8 cellular contexts compared by ENCODE assay signal in the genomic region with DNA sequence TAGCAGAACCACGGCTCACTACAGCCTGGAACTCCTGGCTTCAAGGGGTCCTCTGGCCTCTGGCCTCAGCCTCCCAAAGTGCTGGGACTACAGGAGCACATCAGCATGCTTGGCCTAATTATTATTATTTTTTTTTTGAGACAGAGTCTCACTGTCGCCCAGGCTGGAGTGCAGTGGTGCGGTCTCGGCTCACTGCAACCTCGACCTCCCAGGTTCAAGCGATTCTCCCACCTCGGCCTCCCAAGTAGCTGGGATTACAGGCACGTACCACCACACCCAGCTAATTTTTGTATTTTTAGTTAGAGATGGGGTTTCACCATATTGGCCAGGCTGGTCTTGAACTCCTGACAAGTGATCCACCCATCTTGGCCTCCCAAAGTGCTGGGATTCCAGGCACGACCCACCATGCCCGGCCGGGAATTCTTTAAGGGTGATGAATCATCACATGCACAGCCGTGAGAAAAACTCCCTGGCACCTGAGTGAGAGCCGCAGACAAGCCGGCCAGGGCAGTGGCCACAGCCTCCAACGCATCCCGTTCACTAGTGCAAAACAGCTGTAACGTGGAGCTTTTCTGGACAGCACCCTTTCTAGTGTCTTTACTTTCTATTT. TPM values are rescaled to one million over a fixed set of nuclear protein-coding genes. Genes with fewer than 3 reads are reported as not detected.
DNase-seq lines count a peak whose midpoint lies in the region; ATAC-seq, FAIRE-seq and TF ChIP-seq lines count a peak whose summit lies in the region.
"Not testable (repeated sequence)": the region's sequence is repeated elsewhere in the genome, so short reads cannot be mapped to it uniquely, and the experiment has no call there.

No MANE protein-coding gene starts in this region.

- H3K27ac Mint-ChIP-seq in activated CD8-positive, alpha-beta memory T cell treated with anti-CD3 and anti-CD28 coated beads, Interleukin-2, amount 10 ng/mL, durations not matched to agents 7 days and 5 days, result peak overlapping the region; percentile 94
- H3K27ac Mint-ChIP-seq in stimulated activated memory B cell treated with anti-CD40 and anti-IgM and Interleukin-4, amounts not matched to agents 10 μg/mL and 1 μg/mL and 100 μg/mL, for 72 hours, result peak overlapping the region; percentile 44

- intact Hi-C loops in Panc1 (cut with micrococcal nuclease; ENCODE audit: unreplicated experiment); heart right ventricle (cut with DNase I): not testable (repeated sequence)

- H3K27ac ChIP-seq in Panc1 (ENCODE audit: low read length), result peak overlapping the region; percentile 90
- peak overlapping the region in 6 of 10 donors; percentile 34 to 99 (median 96) for H3K27ac ChIP-seq in heart right ventricle
- peak overlapping the region; percentile 98 for H3K27ac ChIP-seq in muscle layer of duodenum (ENCODE audit: low read length)

- in situ Hi-C loops in Panc1 (cut with HindIII; ENCODE audit: low pct_unique_long_range_greater_than_20kb, low sequenced_read_pairs), result not testable (repeated sequence)

- peak overlapping the region; percentile 88 for H3K4me3 Mint-ChIP-seq in activated CD8-positive, alpha-beta memory T cell treated with anti-CD3 and anti-CD28 coated beads, Interleukin-2, amount 10 ng/mL, durations not matched to agents 7 days and 5 days
- H3K4me3 Mint-ChIP-seq in stimulated activated memory B cell treated with anti-CD40 and anti-IgM and Interleukin-4, amounts not matched to agents 10 μg/mL and 1 μg/mL and 100 μg/mL, for 72 hours, result not testable (repeated sequence)

- H3K4me1 ChIP-seq in Panc1 (ENCODE audit: control insufficient read depth, insufficient read depth, low read length), result peaks cover 70% of the 10 kb centered on the region
- H3K4me1 ChIP-seq in heart right ventricle, result peaks cover 33 to 89% (median 84%) of the 10 kb centered on the region in 9 donors
- H3K4me1 ChIP-seq in muscle layer of duodenum (ENCODE audit: control insufficient read depth in 1 of 2, insufficient read depth in 2 of 2, low read length in 2 of 2), result peaks cover 40 to 83% of the 10 kb centered on the region in 2 donors

- H3K4me1 Mint-ChIP-seq in activated CD8-positive, alpha-beta memory T cell treated with anti-CD3 and anti-CD28 coated beads, Interleukin-2, amount 10 ng/mL, durations not matched to agents 7 days and 5 days, result peaks cover 72% of the 10 kb centered on the region
- peaks cover 81% of the 10 kb centered on the region for H3K4me1 Mint-ChIP-seq in stimulated activated memory B cell treated with anti-CD40 and anti-IgM and Interleukin-4, amounts not matched to agents 10 μg/mL and 1 μg/mL and 100 μg/mL, for 72 hours

- H3K9me3 Mint-ChIP-seq in activated CD8-positive, alpha-beta memory T cell treated with anti-CD3 and anti-CD28 coated beads, Interleukin-2, amount 10 ng/mL, durations not matched to agents 7 days and 5 days (ENCODE audit: low read depth); stimulated activated memory B cell treated with anti-CD40 and anti-IgM and Interleukin-4, amounts not matched to agents 10 μg/mL and 1 μg/mL and 100 μg/mL, for 72 hours: not testable (repeated sequence)

- H3K9me3 ChIP-seq in Panc1 (ENCODE audit: control insufficient read depth, insufficient read depth, low read depth, low read length); heart right ventricle; muscle layer of duodenum (ENCODE audit: control insufficient read depth in 1 of 2, low read length in 2 of 2): not testable (repeated sequence)

- not testable (repeated sequence) for H3K36me3 Mint-ChIP-seq in activated CD8-positive, alpha-beta memory T cell treated with anti-CD3 and anti-CD28 coated beads, Interleukin-2, amount 10 ng/mL, durations not matched to agents 7 days and 5 days; stimulated activated memory B cell treated with anti-CD40 and anti-IgM and Interleukin-4, amounts not matched to agents 10 μg/mL and 1 μg/mL and 100 μg/mL, for 72 hours

- CTCF ChIA-PET in Panc1 (lab: Charles Lee), result interaction anchor here (1.0 kb wide), 1 partner anchor 22 kb away, joined by 3 read pairs; no protein-coding TSS in a partner anchor
- CTCF ChIA-PET in activated CD8-positive, alpha-beta memory T cell treated with anti-CD3 and anti-CD28 coated beads, Interleukin-2, amount 10 ng/mL, durations not matched to agents 7 days and 5 days (lab: Charles Lee), result interaction anchor here (6.7 to 18.3 kb wide), 2 partner anchors 13 to 19 kb away, joined by 53 to 268 read pairs; a partner anchor contains a TSS

- WGBS in heart right ventricle, 2 donors, result 56 to 59% methylated on average over 17 of the region's 17 CpGs

- TF ChIP-seq CTCF in AG10803 (conservative IDR thresholded peaks at IDR 0.05; ENCODE audit: low read length); Panc1 (IDR thresholded peaks at IDR 0.05); bronchial epithelial cell (IDR thresholded peaks at IDR 0.05; ENCODE audit: insufficient read depth, low read length, severe bottlenecking); heart right ventricle (IDR thresholded peaks at IDR 0.05): not testable (repeated sequence)

- ATAC-seq in Panc1, result peak; percentile 40
- not testable (repeated sequence) for ATAC-seq in activated CD8-positive, alpha-beta memory T cell treated with anti-CD3 and anti-CD28 coated beads, Interleukin-2, amount 10 ng/mL, durations not matched to agents 7 days and 5 days; stimulated activated memory B cell treated with anti-CD40 and anti-IgM and Interleukin-4, amounts not matched to agents 10 μg/mL and 1 μg/mL and 100 μg/mL, for 72 hours
- ATAC-seq in heart right ventricle, result peak in 1 of 8 donors; percentile 21

- H3K27me3 ChIP-seq in Panc1 (ENCODE audit: control insufficient read depth, insufficient read depth, low read length); bronchial epithelial cell (ENCODE audit: control insufficient read depth, insufficient read depth, low read length); heart right ventricle; muscle layer of duodenum (ENCODE audit: low read depth, low read length): not testable (repeated sequence)

- BruUV-seq in Panc1 (replicated peaks; lab: Mats Ljungman, UMichigan), result not testable (repeated sequence)

- not testable (repeated sequence) for FAIRE-seq in bronchial epithelial cell (lab: Jason Lieb, UNC)

- H3K4me3 ChIP-seq in AG10803 (ENCODE audit: low read length); bronchial epithelial cell (ENCODE audit: low read depth, low read length): not testable (repeated sequence)
- H3K4me3 ChIP-seq in Panc1 (ENCODE audit: low read depth in 2 of 2, low read length in 2 of 2), result peak overlapping the region; percentile 83 to 95
- peak overlapping the region in 1 of 10 donors; percentile 3 for H3K4me3 ChIP-seq in heart right ventricle
- H3K4me3 ChIP-seq in muscle layer of duodenum (ENCODE audit: low read depth in 1 of 2, low read length in 2 of 2), result peak overlapping the region in 1 of 2 donors; percentile 96

- peak; percentile 90 for DNase-seq in AG10803 (ENCODE audit: low read depth)
- DNase-seq in HCEC 1CT, result peak; percentile 68
- DNase-seq in Panc1 (ENCODE audit: low read depth, low spot score); activated CD8-positive, alpha-beta memory T cell treated with anti-CD3 and anti-CD28 coated beads, Interleukin-2, amount 10 ng/mL, durations not matched to agents 7 days and 5 days; heart right ventricle: not testable (repeated sequence)
- peak; percentile 85 for DNase-seq in bronchial epithelial cell (ENCODE audit: low read depth)

- not testable (repeated sequence) for H3K27me3 Mint-ChIP-seq in activated CD8-positive, alpha-beta memory T cell treated with anti-CD3 and anti-CD28 coated beads, Interleukin-2, amount 10 ng/mL, durations not matched to agents 7 days and 5 days; stimulated activated memory B cell treated with anti-CD40 and anti-IgM and Interleukin-4, amounts not matched to agents 10 μg/mL and 1 μg/mL and 100 μg/mL, for 72 hours

- POLR2A ChIA-PET in Panc1 (lab: Charles Lee), result not testable (repeated sequence)

- H3K36me3 ChIP-seq in Panc1 (ENCODE audit: control insufficient read depth, insufficient read depth, low read length); bronchial epithelial cell (ENCODE audit: control insufficient read depth, insufficient read depth, low read length); heart right ventricle; muscle layer of duodenum (ENCODE audit: control insufficient read depth in 1 of 2, insufficient read depth in 2 of 2, low read length in 2 of 2): not testable (repeated sequence)

RNA-seq across cellular contexts. Expression of a gene that starts 3.1 kb away (rescaled TPM):
- total RNA-seq in Panc1 (2021; ENCODE audit: unreplicated experiment) (57.3 TPM), bronchial epithelial cell (26.9 and 31.6 TPM in 2 replicates), heart right ventricle (10 to 100 TPM; 31.4 to 44.6 (median 37.6) TPM)
- polyA plus RNA-seq in Panc1 (2012; ENCODE audit: insufficient read length), result 33.9 TPM
- 10 to 100 TPM; 64.6 to 87.0 TPM for total RNA-seq in activated CD8-positive, alpha-beta memory T cell treated with anti-CD3 and anti-CD28 coated beads, Interleukin-2, amount 10 ng/mL, durations not matched to agents 7 days and 5 days
- 10 to 100 TPM; 16.0 to 21.9 TPM for polyA plus RNA-seq in heart right ventricle

RNA-seq across cellular contexts. Expression of a gene that starts 14.8 kb away (rescaled TPM):
- total RNA-seq in Panc1 (2021; ENCODE audit: unreplicated experiment) (37.3 TPM), bronchial epithelial cell (69.2 and 71.2 TPM in 2 replicates), heart right ventricle (10 to 100 TPM; 13.7 to 19.9 (median 16.7) TPM)
- polyA plus RNA-seq in Panc1 (2012; ENCODE audit: insufficient read length), result 27.2 TPM
- total RNA-seq in activated CD8-positive, alpha-beta memory T cell treated with anti-CD3 and anti-CD28 coated beads, Interleukin-2, amount 10 ng/mL, durations not matched to agents 7 days and 5 days, result 10 to 100 TPM; 29.8 to 36.8 TPM
- 10 to 100 TPM in 1 of 2 donors, 1 to 10 TPM in 1; 7.0 to 10.2 TPM for polyA plus RNA-seq in heart right ventricle

RNA-seq across cellular contexts. Expression of a gene that starts 29.3 kb away (rescaled TPM):
- total RNA-seq in Panc1 (2021; ENCODE audit: unreplicated experiment) (0.28 TPM), bronchial epithelial cell (0.13 and 0.53 TPM in 2 replicates), heart right ventricle (1 to 10 TPM in 4 of 10 donors, under 1 TPM in 6; 0.19 to 3.6 (median 0.62) TPM)
- not detected for polyA plus RNA-seq in Panc1 (2012; ENCODE audit: insufficient read length)
- total RNA-seq in activated CD8-positive, alpha-beta memory T cell treated with anti-CD3 and anti-CD28 coated beads, Interleukin-2, amount 10 ng/mL, durations not matched to agents 7 days and 5 days, result 10 to 100 TPM; 26.1 to 34.1 TPM
- polyA plus RNA-seq in heart right ventricle, result 1 to 10 TPM; 2.3 to 8.3 TPM

Comparison
In these comparisons a context has a peak if more than half of its experiments do, and no peak if none do; other contexts are left out.
1. RNA of a gene that starts 29.3 kb away (total RNA-seq): 26.1 to 34.1 TPM in activated CD8-positive, alpha-beta memory T cell treated with anti-CD3 and anti-CD28 coated beads, Interleukin-2, amount 10 ng/mL, durations not matched to agents 7 days and 5 days; 0.19 to 3.6 TPM in heart right ventricle, 0.13 to 0.53 TPM in bronchial epithelial cell and 0.28 TPM in Panc1 (single experiment); every median in the first group is over 4 times any median in the second.
2. Peak in every context shown above with its lines, with median percentiles within 50 percentile points of each other: H3K27ac ChIP-seq.